Comparison of ENCODE assay signal across 23 cellular contexts in the genomic region with DNA sequence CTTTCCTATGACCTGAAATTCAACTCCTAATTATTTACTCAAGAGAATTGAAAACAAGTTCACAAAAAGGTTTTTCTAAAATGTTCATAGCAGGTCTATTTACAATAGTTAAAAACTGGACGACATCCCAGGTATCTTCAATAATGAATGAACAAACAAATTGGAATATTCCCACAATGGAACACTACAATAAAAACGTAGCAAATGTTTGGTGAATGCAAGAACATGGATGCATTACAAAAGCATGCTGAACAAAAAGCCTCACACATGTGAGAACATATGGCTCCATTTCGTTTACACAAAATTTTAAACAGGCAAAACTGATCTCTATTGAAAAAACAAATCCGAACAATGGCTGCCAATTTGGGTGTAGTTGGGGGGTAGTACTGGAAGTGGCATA.
"Had no signal": no experiment of that assay in that cellular context is flagged by ENCODE, and none has a peak within 500 bp of the region (broad histone marks: within the 10 kb centered on the region; RNA-seq: fewer than 3 reads in every experiment).

No MANE protein-coding gene starts in this region.

- ATAC-seq: gastroesophageal sphincter; left ventricle myocardium superior; natural killer cell; stimulated activated naive B cell treated with anti-CD40 and anti-IgM and Interleukin-4, amounts not matched to agents 10 μg/mL and 1 μg/mL and 100 μg/mL, for 72 hours had no signal

- H3K9me3 Mint-ChIP-seq: activated B cell treated with CpG ODN at 0.5 μM for 24 hours; activated naive CD4-positive, alpha-beta T cell treated with anti-CD3 and anti-CD28 coated beads for 36 hours; activated naive CD8-positive, alpha-beta T cell treated with anti-CD3 and anti-CD28 coated beads, Interleukin-2, amount 10 ng/mL, durations not matched to agents 7 days and 5 days; endodermal cell had no signal

- H3K4me3 Mint-ChIP-seq: activated B cell treated with CpG ODN at 0.5 μM for 24 hours; activated naive CD4-positive, alpha-beta T cell treated with anti-CD3 and anti-CD28 coated beads for 36 hours; activated naive CD8-positive, alpha-beta T cell treated with anti-CD3 and anti-CD28 coated beads, Interleukin-2, amount 10 ng/mL, durations not matched to agents 7 days and 5 days; endodermal cell; natural killer cell; stimulated activated naive B cell treated with anti-CD40 and anti-IgM and Interleukin-4, amounts not matched to agents 10 μg/mL and 1 μg/mL and 100 μg/mL, for 72 hours had no signal

- H3K4me1 Mint-ChIP-seq: activated B cell treated with CpG ODN at 0.5 μM for 24 hours; activated naive CD8-positive, alpha-beta T cell treated with anti-CD3 and anti-CD28 coated beads, Interleukin-2, amount 10 ng/mL, durations not matched to agents 7 days and 5 days; endodermal cell; natural killer cell; stimulated activated naive B cell treated with anti-CD40 and anti-IgM and Interleukin-4, amounts not matched to agents 10 μg/mL and 1 μg/mL and 100 μg/mL, for 72 hours had no signal

- H3K27me3 Mint-ChIP-seq: activated B cell treated with CpG ODN at 0.5 μM for 24 hours; activated naive CD8-positive, alpha-beta T cell treated with anti-CD3 and anti-CD28 coated beads, Interleukin-2, amount 10 ng/mL, durations not matched to agents 7 days and 5 days; progenitor cell of endocrine pancreas; stimulated activated naive B cell treated with anti-CD40 and anti-IgM and Interleukin-4, amounts not matched to agents 10 μg/mL and 1 μg/mL and 100 μg/mL, for 72 hours had no signal

- H3K27ac Mint-ChIP-seq: activated B cell treated with CpG ODN at 0.5 μM for 24 hours; activated naive CD4-positive, alpha-beta T cell treated with anti-CD3 and anti-CD28 coated beads for 36 hours; activated naive CD8-positive, alpha-beta T cell treated with anti-CD3 and anti-CD28 coated beads, Interleukin-2, amount 10 ng/mL, durations not matched to agents 7 days and 5 days; endodermal cell; natural killer cell; progenitor cell of endocrine pancreas; stimulated activated naive B cell treated with anti-CD40 and anti-IgM and Interleukin-4, amounts not matched to agents 10 μg/mL and 1 μg/mL and 100 μg/mL, for 72 hours had no signal

- DNase-seq: activated B cell treated with CpG ODN at 0.5 μM for 24 hours; activated CD4-positive, alpha-beta T cell treated with anti-CD3 and anti-CD28 coated beads for 4 hours; activated CD4-positive, alpha-beta T cell treated with anti-CD3 and anti-CD28 coated beads, Interleukin-2, amount 50 U/mL, for 48 hours; activated naive CD4-positive, alpha-beta T cell treated with anti-CD3 and anti-CD28 coated beads for 36 hours; activated naive CD8-positive, alpha-beta T cell treated with anti-CD3 and anti-CD28 coated beads, Interleukin-2, amount 10 ng/mL, durations not matched to agents 7 days and 5 days; activated T-cell treated with anti-CD3 and anti-CD28 coated beads, Interleukin-2, amount 50 U/mL, for 48 hours; amniotic stem cell; cerebellar nuclear complex; endodermal cell; esophagus squamous epithelium; head of caudate nucleus; hypothalamus; left ventricle myocardium superior; mammary epithelial cell; midbrain; natural killer cell; retina; stimulated activated CD4-positive, alpha-beta T cell treated with anti-CD3 and anti-CD28 coated beads, Interleukin-2, amount 100 ng/mL, for 48 hours; stimulated activated CD8-positive, alpha-beta memory T cell treated with anti-CD3 and anti-CD28 coated beads, Interleukin-4, amount 100 ng/mL, for 48 hours; stimulated activated naive B cell treated with anti-CD40 and anti-IgM and Interleukin-4, amounts not matched to agents 10 μg/mL and 1 μg/mL and 100 μg/mL, for 72 hours; transverse colon had no signal

- H3K36me3 Mint-ChIP-seq: activated naive CD8-positive, alpha-beta T cell treated with anti-CD3 and anti-CD28 coated beads, Interleukin-2, amount 10 ng/mL, durations not matched to agents 7 days and 5 days; natural killer cell; stimulated activated naive B cell treated with anti-CD40 and anti-IgM and Interleukin-4, amounts not matched to agents 10 μg/mL and 1 μg/mL and 100 μg/mL, for 72 hours had no signal
